Comparison of ENCODE assay signal across 8 cellular contexts in genomic region chr6:39225946-39226437, GRCh38.
A peak's percentile ranks its signal among the peaks of the same experiment; 100 is the strongest.
DNase-seq lines count a peak whose midpoint lies in the region; ATAC-seq and TF ChIP-seq lines count a peak whose summit lies in the region.

No MANE protein-coding gene starts in this region.

- H3K4me1 Mint-ChIP-seq in dendritic cell treated with granulocyte-macrophage colony-stimulating factor and Interleukin-4, amounts not matched to agents 40 ng/mL and 50 ng/mL, for 4 days (ENCODE audit: low read depth): peaks cover 68% of the 10 kb centered on the region

- H3K9me3 Mint-ChIP-seq in dendritic cell treated with granulocyte-macrophage colony-stimulating factor and Interleukin-4, amounts not matched to agents 40 ng/mL and 50 ng/mL, for 4 days: peaks cover 8% of the 10 kb centered on the region

- DNase-seq in GM20000 (ENCODE audit: low spot score) (peak; percentile 41), UCSD-AML1 (lab: John Stamatoyannopoulos, UW; ENCODE audit: unreplicated experiment) (peak; percentile 60), EL (no peak)
- peak in 2 of 3 experiments; percentile 18 to 55 for DNase-seq in stimulated activated CD4-positive, alpha-beta T cell treated with anti-CD3 and anti-CD28 coated beads, TNF-alpha, amount 100 ng/mL, for 24 hours (ENCODE audit: low read depth in 3 of 3)

- intact Hi-C loops in dendritic cell treated with granulocyte-macrophage colony-stimulating factor and Interleukin-4, amounts not matched to agents 40 ng/mL and 50 ng/mL, for 4 days (cut with micrococcal nuclease): no loop called here

- peaks cover 33% of the 10 kb centered on the region for H3K27me3 Mint-ChIP-seq in dendritic cell treated with granulocyte-macrophage colony-stimulating factor and Interleukin-4, amounts not matched to agents 40 ng/mL and 50 ng/mL, for 4 days

- H3K4me3 Mint-ChIP-seq in dendritic cell treated with granulocyte-macrophage colony-stimulating factor and Interleukin-4, amounts not matched to agents 40 ng/mL and 50 ng/mL, for 4 days: peak overlapping the region; percentile 14

- peak overlapping the region; percentile 35 for H3K27ac Mint-ChIP-seq in dendritic cell treated with granulocyte-macrophage colony-stimulating factor and Interleukin-4, amounts not matched to agents 40 ng/mL and 50 ng/mL, for 4 days

- TF ChIP-seq CTCF in GM20000 (IDR thresholded peaks at IDR 0.05; ENCODE audit: extremely low read depth, missing control alignments): no peak

- ATAC-seq in HG03571 (IDR thresholded peaks at IDR 0.05; ENCODE audit: unreplicated experiment) (no peak), HG02852 (IDR thresholded peaks at IDR 0.05; ENCODE audit: unreplicated experiment) (no peak), HG03439 (IDR thresholded peaks at IDR 0.05; ENCODE audit: unreplicated experiment) (no peak)

- no peaks in the 10 kb centered on the region for H3K36me3 Mint-ChIP-seq in dendritic cell treated with granulocyte-macrophage colony-stimulating factor and Interleukin-4, amounts not matched to agents 40 ng/mL and 50 ng/mL, for 4 days (ENCODE audit: low read depth)
